Comparison of ENCODE assay signal across 8 cellular contexts in the genomic region with DNA sequence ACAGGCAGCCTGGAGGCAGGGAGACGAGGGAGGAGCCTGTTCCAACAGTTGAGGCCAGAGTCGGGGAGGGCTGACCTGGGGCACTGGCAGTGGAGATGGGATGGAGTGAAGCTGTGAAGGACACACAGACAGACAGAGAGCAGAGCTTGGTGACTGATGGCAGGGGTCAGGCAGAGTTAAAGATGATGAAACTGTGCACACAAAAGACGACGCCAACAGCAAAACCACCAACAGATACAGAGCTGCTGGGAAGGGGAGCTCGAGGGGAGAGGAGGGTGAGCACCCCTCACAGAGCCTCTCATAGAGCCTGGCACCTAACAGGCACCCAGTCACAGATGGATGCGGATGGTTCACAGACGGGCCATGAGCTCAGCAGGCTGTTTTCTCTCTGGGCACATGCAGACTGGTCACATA. TPM values are rescaled to one million over a fixed set of nuclear protein-coding genes. Genes with fewer than 3 reads are reported as not detected.
A peak's percentile ranks its signal among the peaks of the same experiment; 100 is the strongest.
DNase-seq lines count a peak whose midpoint lies in the region; ATAC-seq, FAIRE-seq and TF ChIP-seq lines count a peak whose summit lies in the region.
"Not testable (repeated sequence)": the region's sequence is repeated elsewhere in the genome, so short reads cannot be mapped to it uniquely, and the experiment has no call there.

No MANE protein-coding gene starts in this region.

- intact Hi-C loops in OCI-LY7 (cut with micrococcal nuclease; ENCODE audit: unreplicated experiment); heart right ventricle (cut with DNase I); mucosa of descending colon (cut with DNase I, micrococcal nuclease): not testable (repeated sequence)

- not testable (repeated sequence) for TF ChIP-seq CTCF in A549 (IDR thresholded peaks at IDR 0.05); OCI-LY7 (conservative IDR thresholded peaks at IDR 0.05; ENCODE audit: low read length); heart right ventricle (IDR thresholded peaks at IDR 0.05); mucosa of descending colon (IDR thresholded peaks at IDR 0.05)

- H3K36me3 ChIP-seq in OCI-LY7 (ENCODE audit: insufficient read depth, low read length); heart right ventricle; mucosa of descending colon (ENCODE audit: low read depth): not testable (repeated sequence)

- not testable (repeated sequence) for H3K9me3 ChIP-seq in A549; OCI-LY7 (ENCODE audit: low read length); heart right ventricle; mucosa of descending colon

- H3K4me1 Mint-ChIP-seq in activated naive CD8-positive, alpha-beta T cell treated with anti-CD3 and anti-CD28 coated beads for 36 hours: peaks cover 32% of the 10 kb centered on the region
- peaks cover 13 to 17% of the 10 kb centered on the region in 2 donors for H3K4me1 Mint-ChIP-seq in stimulated activated naive B cell treated with anti-CD40 and anti-IgM and Interleukin-4, amounts not matched to agents 10 μg/mL and 1 μg/mL and 100 μg/mL, for 72 hours

- not testable (repeated sequence) for H3K9me3 Mint-ChIP-seq in activated naive CD8-positive, alpha-beta T cell treated with anti-CD3 and anti-CD28 coated beads for 36 hours; stimulated activated naive B cell treated with anti-CD40 and anti-IgM and Interleukin-4, amounts not matched to agents 10 μg/mL and 1 μg/mL and 100 μg/mL, for 72 hours

- peak overlapping the region; percentile 80 for H3K4me3 Mint-ChIP-seq in activated naive CD8-positive, alpha-beta T cell treated with anti-CD3 and anti-CD28 coated beads for 36 hours
- peak overlapping the region; percentile 37 to 67 for H3K4me3 Mint-ChIP-seq in stimulated activated naive B cell treated with anti-CD40 and anti-IgM and Interleukin-4, amounts not matched to agents 10 μg/mL and 1 μg/mL and 100 μg/mL, for 72 hours

- not testable (repeated sequence) for H3K27ac ChIP-seq in A549; OCI-LY7 (ENCODE audit: low read depth, low read length, poor library complexity, severe bottlenecking)
- H3K27ac ChIP-seq in heart right ventricle: peak overlapping the region in 3 of 10 donors; percentile 23 to 47 (median 31)

- H3K79me2 ChIP-seq in OCI-LY7 (ENCODE audit: insufficient read depth, low read depth, low read length): not testable (repeated sequence)

- CTCF ChIA-PET in A549 (lab: Yijun Ruan, JAX): interaction anchor here (1.4 kb wide), 1 partner anchor 57 kb away, joined by 3 read pairs; no protein-coding TSS in a partner anchor
- CTCF ChIA-PET in OCI-LY7 (lab: Charles Lee; ENCODE audit: unreplicated experiment): not testable (repeated sequence)

- not testable (repeated sequence) for H3K9me2 ChIP-seq in OCI-LY7 (ENCODE audit: insufficient read depth, low read length)

- TF ChIP-seq RAD21 in A549 (conservative IDR thresholded peaks at IDR 0.05 in 1 of 2, IDR thresholded peaks at IDR 0.05 in 1 of 2): not testable (repeated sequence)

- H3K27me3 ChIP-seq in heart right ventricle: peaks cover 0 to 21% (median 0%) of the 10 kb centered on the region in 7 donors

- peak; percentile 46 to 54; a peak in 4 of 6 replicates for ATAC-seq in A549
- ATAC-seq in HG02610 (IDR thresholded peaks at IDR 0.05; ENCODE audit: unreplicated experiment): peak; percentile 4
- peak; percentile 16 to 69 (median 45) for ATAC-seq in heart right ventricle
- peak; percentile 18 for ATAC-seq in mucosa of descending colon
- ATAC-seq in stimulated activated naive B cell treated with anti-CD40 and anti-IgM and Interleukin-4, amounts not matched to agents 10 μg/mL and 1 μg/mL and 100 μg/mL, for 72 hours (replicated peaks): peak in 1 of 2 donors; percentile 18

- BruUV-seq in OCI-LY7 (replicated peaks; lab: Mats Ljungman, UMichigan): not testable (repeated sequence)

- peak overlapping the region; percentile 54; the same call in 1 of the 2 replicates for H2AFZ ChIP-seq in OCI-LY7 (ENCODE audit: low read length)

- not testable (repeated sequence) for H4K20me1 ChIP-seq in OCI-LY7 (ENCODE audit: insufficient read depth, low read length)

- TF ChIP-seq EP300 in A549 (IDR thresholded peaks at IDR 0.05): not testable (repeated sequence)

- POLR2A ChIA-PET in A549 (lab: Yijun Ruan, JAX) (interaction anchor here (1.8 kb wide), 1 partner anchor 10 kb away, joined by 5 read pairs; no protein-coding TSS in a partner anchor), OCI-LY7 (lab: Charles Lee) (interaction anchor here (1.2 to 2.1 kb wide), 3 partner anchors 12 to 41 kb away, joined by 3 to 6 read pairs (median 4); no protein-coding TSS in a partner anchor)

- whole genome bisulfite sequencing in A549 (ENCODE audit: missing lambda C conversion rate): 55% methylated on average over 5 of the region's 7 CpGs
- 39 to 60% methylated on average over 4 to 5 of the region's 7 CpGs for WGBS in heart right ventricle, 2 donors

- not testable (repeated sequence) for DNase-seq in A549 (ENCODE audit: low read depth in 1 of 2, low spot score in 1 of 2); OCI-LY7 (ENCODE audit: low spot score); activated naive CD8-positive, alpha-beta T cell treated with anti-CD3 and anti-CD28 coated beads for 36 hours; heart right ventricle; mucosa of descending colon; stimulated activated naive B cell treated with anti-CD40 and anti-IgM and Interleukin-4, amounts not matched to agents 10 μg/mL and 1 μg/mL and 100 μg/mL, for 72 hours
- DNase-seq in activated CD8-positive, alpha-beta memory T cell treated with anti-CD3 and anti-CD28 coated beads for 24 hours: peak; percentile 60

- FAIRE-seq in A549 (lab: Jason Lieb, UNC): peak; percentile 63

- H3K27me3 Mint-ChIP-seq in activated naive CD8-positive, alpha-beta T cell treated with anti-CD3 and anti-CD28 coated beads for 36 hours; stimulated activated naive B cell treated with anti-CD40 and anti-IgM and Interleukin-4, amounts not matched to agents 10 μg/mL and 1 μg/mL and 100 μg/mL, for 72 hours: not testable (repeated sequence)

- not testable (repeated sequence) for H3K4me1 ChIP-seq in A549; OCI-LY7 (ENCODE audit: insufficient read depth, low read length, poor library complexity, severe bottlenecking); heart right ventricle; mucosa of descending colon (ENCODE audit: low read depth)

- TF ChIP-seq POLR2A in A549 (IDR thresholded peaks at IDR 0.05; ENCODE audit: low read length): not testable (repeated sequence)

- H3K36me3 Mint-ChIP-seq in activated naive CD8-positive, alpha-beta T cell treated with anti-CD3 and anti-CD28 coated beads for 36 hours; stimulated activated naive B cell treated with anti-CD40 and anti-IgM and Interleukin-4, amounts not matched to agents 10 μg/mL and 1 μg/mL and 100 μg/mL, for 72 hours: not testable (repeated sequence)

- peak overlapping the region; percentile 99 for H3K27ac Mint-ChIP-seq in activated naive CD8-positive, alpha-beta T cell treated with anti-CD3 and anti-CD28 coated beads for 36 hours
- H3K27ac Mint-ChIP-seq in stimulated activated naive B cell treated with anti-CD40 and anti-IgM and Interleukin-4, amounts not matched to agents 10 μg/mL and 1 μg/mL and 100 μg/mL, for 72 hours: not testable (repeated sequence)

- not testable (repeated sequence) for H3K4me3 ChIP-seq in A549; OCI-LY7 (ENCODE audit: low read depth, low read length, poor library complexity, severe bottlenecking); heart right ventricle; mucosa of descending colon

- not testable (repeated sequence) for H3K4me2 ChIP-seq in A549; OCI-LY7 (ENCODE audit: low read length)

RNA-seq across cellular contexts. Expression of a gene that starts 10.4 kb away (rescaled TPM):
- 269 and 286 TPM in 2 replicates for polyA plus RNA-seq in A549 (2011; rRNA removed)
- polyA plus RNA-seq in A549 (2012; cell fraction: cytosol; rRNA removed): 133 and 148 TPM in 2 replicates
- 203 and 261 TPM in 2 replicates for polyA plus RNA-seq in A549 (2012; cell fraction: nucleus; rRNA removed)
- polyA plus RNA-seq in A549 (2017; fragmentation: RNase III; extraction: RNeasy Plus Mini Kit Qiagen cat#74134 plus additional on column Dnase treatment): 250 to 289 TPM (median 285 TPM) in 3 replicates
- 271 and 285 TPM in 2 replicates for polyA minus RNA-seq in A549 (2011; rRNA and poly(A)+ RNA removed)
- total RNA-seq in OCI-LY7 (2014; rRNA removed; shearing (Covaris generic)): 95.1 and 95.8 TPM in 2 replicates
- total RNA-seq in OCI-LY7 (2022): 143 and 145 TPM in 2 replicates
- 100 to 1,000 TPM; 433 to 443 TPM for total RNA-seq in activated naive CD8-positive, alpha-beta T cell treated with anti-CD3 and anti-CD28 coated beads for 36 hours
- 100 to 1,000 TPM; 106 to 238 (median 120) TPM for total RNA-seq in heart right ventricle
- polyA plus RNA-seq in heart right ventricle: 100 to 1,000 TPM in 1 of 2 donors, 10 to 100 TPM in 1; 60.2 to 130 TPM
- 100 to 1,000 TPM in 1 of 3 donors, 10 to 100 TPM in 2; 25.9 to 127 (median 66.2) TPM for total RNA-seq in mucosa of descending colon
